In genomic region chr17:44794699-44795413, GRCh38 we compare ENCODE assay signal across 2 cellular contexts.
TF ChIP-seq lines count a peak whose summit lies in the region.

No MANE protein-coding gene starts in this region.

TF ChIP-seq in K562, 482 proteins besides CTCF, POLR2A, EP300 and RAD21 (continues in another document):
- TF ChIP-seq PTBP1 (IDR thresholded peaks at IDR 0.05; ENCODE audit: low read depth, low read length) (no peak), REST (CRISPR knock-in tag; IDR thresholded peaks at IDR 0.05; ENCODE audit: low read depth) (no peak), TCF7 (IDR thresholded peaks at IDR 0.05; ENCODE audit: borderline replicate concordance) (no peak), FUS (optimal IDR thresholded peaks at IDR 0.05; ENCODE audit: low read depth, low read length) (no peak), HIVEP1 (CRISPR knock-in tag; IDR thresholded peaks at IDR 0.05) (no peak), SRF (CRISPR knock-in tag; IDR thresholded peaks at IDR 0.05) (no peak), PKNOX1 (IDR thresholded peaks at IDR 0.05) (peak; percentile 75), GMEB1 (CRISPR knock-in tag; IDR thresholded peaks at IDR 0.05) (no peak), ZBTB34 (CRISPR knock-in tag; IDR thresholded peaks at IDR 0.05) (no peak), ATF4 (CRISPR knock-in tag; IDR thresholded peaks at IDR 0.05) (no peak), UBTF (IDR thresholded peaks at IDR 0.05; ENCODE audit: borderline replicate concordance in 1 of 2, low read depth in 2 of 2, low read length in 2 of 2) (no peak), MAFG (tag; conservative IDR thresholded peaks at IDR 0.05) (0 out of 2 replicates have a peak, but pooled peaks have one; percentile 10), NR2C2 (CRISPR knock-in tag; IDR thresholded peaks at IDR 0.05) (no peak), NR2C2 (tag; IDR thresholded peaks at IDR 0.05) (peak; percentile 66; the same call in 1 of the 2 replicates), MXI1 (IDR thresholded peaks at IDR 0.05; ENCODE audit: low read depth, low read length) (no peak), MAFF (IDR thresholded peaks at IDR 0.05; ENCODE audit: low read length) (no peak), ZNF232 (CRISPR knock-in tag; IDR thresholded peaks at IDR 0.05) (no peak)

TF ChIP-seq in liver, 16 proteins besides CTCF, POLR2A, EP300 and RAD21:
- TF ChIP-seq MAX (IDR thresholded peaks at IDR 0.05) (no peak), GABPA (IDR thresholded peaks at IDR 0.05 in 1 of 2, conservative IDR thresholded peaks at IDR 0.05 in 1 of 2) (peak; percentile 31 to 61)
